In the genomic region with DNA sequence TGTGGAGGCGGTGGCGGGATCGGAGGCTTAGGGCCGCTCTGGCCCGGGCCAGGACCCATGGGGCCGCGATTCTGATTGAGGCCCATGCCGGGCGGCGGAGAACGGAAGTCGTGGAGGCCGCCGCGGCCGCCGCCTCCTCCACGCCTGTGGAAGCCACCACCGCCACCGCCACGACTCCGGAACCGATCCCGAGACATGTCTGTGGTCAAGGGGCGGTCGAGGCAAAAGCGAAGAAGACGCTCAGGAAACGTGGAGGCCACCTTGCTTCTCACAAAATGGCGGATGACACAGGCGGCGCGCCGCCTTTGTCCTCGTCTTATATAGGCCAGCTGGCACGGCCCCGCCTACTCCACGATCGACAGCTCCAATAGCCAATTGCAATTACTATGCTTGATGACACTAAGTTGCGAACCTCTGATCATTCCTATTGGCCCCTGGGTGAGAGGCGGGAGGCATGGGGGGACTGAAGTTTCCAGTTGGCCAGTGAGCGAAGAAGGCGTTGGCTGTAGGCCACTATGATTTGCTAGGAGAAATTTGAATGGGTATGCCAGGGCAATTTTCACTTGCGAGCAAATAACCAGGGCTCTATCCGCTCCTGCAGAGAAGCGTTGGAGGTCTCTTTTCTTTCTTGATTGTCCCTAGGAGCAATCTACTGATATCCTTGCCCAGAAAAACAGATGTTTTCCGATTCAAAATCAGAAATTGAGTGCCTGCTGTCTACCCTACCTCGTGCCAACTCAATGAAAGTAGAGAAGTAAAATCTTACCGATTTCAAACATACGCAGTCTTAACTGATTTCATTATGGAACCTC, we compare ENCODE assay signal across 8 cellular contexts. TPM values are rescaled to one million over a fixed set of nuclear protein-coding genes. Genes with fewer than 3 reads are reported as not detected.
DNase-seq lines count a peak whose midpoint lies in the region; ATAC-seq and TF ChIP-seq lines count a peak whose summit lies in the region.

A gene with protein sequence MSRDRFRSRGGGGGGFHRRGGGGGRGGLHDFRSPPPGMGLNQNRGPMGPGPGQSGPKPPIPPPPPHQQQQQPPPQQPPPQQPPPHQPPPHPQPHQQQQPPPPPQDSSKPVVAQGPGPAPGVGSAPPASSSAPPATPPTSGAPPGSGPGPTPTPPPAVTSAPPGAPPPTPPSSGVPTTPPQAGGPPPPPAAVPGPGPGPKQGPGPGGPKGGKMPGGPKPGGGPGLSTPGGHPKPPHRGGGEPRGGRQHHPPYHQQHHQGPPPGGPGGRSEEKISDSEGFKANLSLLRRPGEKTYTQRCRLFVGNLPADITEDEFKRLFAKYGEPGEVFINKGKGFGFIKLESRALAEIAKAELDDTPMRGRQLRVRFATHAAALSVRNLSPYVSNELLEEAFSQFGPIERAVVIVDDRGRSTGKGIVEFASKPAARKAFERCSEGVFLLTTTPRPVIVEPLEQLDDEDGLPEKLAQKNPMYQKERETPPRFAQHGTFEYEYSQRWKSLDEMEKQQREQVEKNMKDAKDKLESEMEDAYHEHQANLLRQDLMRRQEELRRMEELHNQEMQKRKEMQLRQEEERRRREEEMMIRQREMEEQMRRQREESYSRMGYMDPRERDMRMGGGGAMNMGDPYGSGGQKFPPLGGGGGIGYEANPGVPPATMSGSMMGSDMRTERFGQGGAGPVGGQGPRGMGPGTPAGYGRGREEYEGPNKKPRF (minus strand): TSS at position 293 of the 812 bp plus-strand sequence. CDS start 96 bp downstream, at position 197.

- H3K27ac ChIP-seq in PC-3 (ENCODE audit: low read length) (peak within 1 kb of the TSS; percentile 59), epithelial cell of prostate (peak within 1 kb of the TSS; percentile 80)

- H3K9me3 ChIP-seq in PC-3 (ENCODE audit: low read length) (no peaks in the 10 kb centered on the region), mucosa of descending colon (no peaks in the 10 kb centered on the region)

- H3K4me2 ChIP-seq in PC-3 (ENCODE audit: low read length), result peak within 1 kb of the TSS; percentile 87

- no peaks in the 10 kb centered on the region for H3F3A ChIP-seq in PC-3 (ENCODE audit: low read length, unreplicated experiment)

- H3K36me3 ChIP-seq in PC-3 (ENCODE audit: low read depth, low read length), result peaks cover 38% of the 10 kb centered on the region
- H3K36me3 ChIP-seq in mucosa of descending colon (ENCODE audit: low read depth), result no peaks in the 10 kb centered on the region

- peak within 1 kb of the TSS; percentile 97 for H3K9ac ChIP-seq in PC-3 (ENCODE audit: low read length)

- H2AFZ ChIP-seq in PC-3 (ENCODE audit: low read length), result peak within 1 kb of the TSS; percentile 71

- H3K4me3 ChIP-seq in PC-3 (ENCODE audit: low read length) (peak within 1 kb of the TSS; percentile 80), mucosa of descending colon (peak within 1 kb of the TSS; percentile 100)

- no peaks in the 10 kb centered on the region for H3K27me3 ChIP-seq in PC-3 (ENCODE audit: low read length)

- DNase-seq in DMS153 (lab: John Stamatoyannopoulos, UW), result peak; percentile 100
- peak; percentile 98 for DNase-seq in PC-3
- peak; percentile 94 for DNase-seq in activated T-cell treated with anti-CD3 and anti-CD28 coated beads for 48 hours (ENCODE audit: low read depth)
- DNase-seq in epithelial cell of prostate (ENCODE audit: low read depth, low spot score), result peak; percentile 97
- DNase-seq in mucosa of descending colon, result peak; percentile 95 to 99 (median 99)
- peak; percentile 89 for DNase-seq in stimulated activated CD8-positive, alpha-beta memory T cell treated with anti-CD3 and anti-CD28 coated beads, Interleukin-4, amount 100 ng/mL, for 24 hours (ENCODE audit: low read depth)

- peaks cover 49% of the 10 kb centered on the region for H3K79me2 ChIP-seq in PC-3 (ENCODE audit: low read length)

- CTCF ChIA-PET in PC-3 (lab: Charles Lee), result no interaction called here

- no peak for TF ChIP-seq RAD21 in Ishikawa (IDR thresholded peaks at IDR 0.05; ENCODE audit: low read depth)

- no peak for TF ChIP-seq CTCF in PC-3 (conservative IDR thresholded peaks at IDR 0.05; ENCODE audit: low read depth, low read length)
- TF ChIP-seq CTCF in mucosa of descending colon (IDR thresholded peaks at IDR 0.05), result no peak

- TF ChIP-seq EP300 in Ishikawa (IDR thresholded peaks at IDR 0.05; ENCODE audit: borderline replicate concordance), result no peak

- peak; percentile 93 for ATAC-seq in GM21576 (IDR thresholded peaks at IDR 0.05; ENCODE audit: unreplicated experiment)
- ATAC-seq in PC-3, result peak; percentile 89
- ATAC-seq in mucosa of descending colon, result peak; percentile 95

- POLR2A ChIA-PET in PC-3 (lab: Charles Lee; ENCODE audit: unreplicated experiment), result interaction anchor here (0.6 to 0.7 kb wide), 3 partner anchors 9 to 206 kb away, joined by 3 to 5 read pairs (median 4); no protein-coding TSS in a partner anchor

- H3K4me1 ChIP-seq in PC-3 (ENCODE audit: insufficient read depth, low read length), result 0 out of 2 replicates have a peak, but pooled peaks cover 11% of the 10 kb centered on the region
- peaks cover 9% of the 10 kb centered on the region for H3K4me1 ChIP-seq in mucosa of descending colon (ENCODE audit: low read depth)

- no peaks in the 10 kb centered on the region for H3K9me2 ChIP-seq in PC-3 (replicated peaks; ENCODE audit: low read length)

- BruUV-seq in PC-3 (replicated peaks; lab: Mats Ljungman, UMichigan), result no TSS peak

- peaks cover 38% of the 10 kb centered on the region for H4K20me1 ChIP-seq in PC-3 (ENCODE audit: low read length)

- intact Hi-C loops in PC-3 (cut with micrococcal nuclease) (loop anchor here (1.0 to 5.0 kb wide), 4 partner anchors 160 to 364 kb away; a partner anchor contains a TSS), mucosa of descending colon (cut with DNase I, micrococcal nuclease) (no loop called here)

TF ChIP-seq in Ishikawa, 13 proteins besides CTCF, POLR2A, EP300 and RAD21:
- no peak for TF ChIP-seq NFIC (IDR thresholded peaks at IDR 0.05)
- TF ChIP-seq CREB1 (IDR thresholded peaks at IDR 0.05; ENCODE audit: low read depth), result peak; percentile 90
- TF ChIP-seq TAF1 (IDR thresholded peaks at IDR 0.05; ENCODE audit: low read depth), result peak; percentile 94
- no peak for TF ChIP-seq ZBTB7A (IDR thresholded peaks at IDR 0.05; ENCODE audit: low read depth)
- TF ChIP-seq, protein P1, sequence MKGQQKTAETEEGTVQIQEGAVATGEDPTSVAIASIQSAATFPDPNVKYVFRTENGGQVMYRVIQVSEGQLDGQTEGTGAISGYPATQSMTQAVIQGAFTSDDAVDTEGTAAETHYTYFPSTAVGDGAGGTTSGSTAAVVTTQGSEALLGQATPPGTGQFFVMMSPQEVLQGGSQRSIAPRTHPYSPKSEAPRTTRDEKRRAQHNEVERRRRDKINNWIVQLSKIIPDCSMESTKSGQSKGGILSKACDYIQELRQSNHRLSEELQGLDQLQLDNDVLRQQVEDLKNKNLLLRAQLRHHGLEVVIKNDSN (IDR thresholded peaks at IDR 0.05), result 0 out of 2 replicates have a peak, but pooled peaks have one; percentile 15
- TF ChIP-seq CEBPB (IDR thresholded peaks at IDR 0.05), result no peak
- TF ChIP-seq FOXM1 (IDR thresholded peaks at IDR 0.05; ENCODE audit: borderline replicate concordance, low read depth), result peak; percentile 95
- no peak; the same call in 1 of the 2 replicates for TF ChIP-seq EGR1 (IDR thresholded peaks at IDR 0.05)
- TF ChIP-seq TEAD4 (IDR thresholded peaks at IDR 0.05), result peak; percentile 37
- TF ChIP-seq, protein P2, sequence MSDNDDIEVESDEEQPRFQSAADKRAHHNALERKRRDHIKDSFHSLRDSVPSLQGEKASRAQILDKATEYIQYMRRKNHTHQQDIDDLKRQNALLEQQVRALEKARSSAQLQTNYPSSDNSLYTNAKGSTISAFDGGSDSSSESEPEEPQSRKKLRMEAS (IDR thresholded peaks at IDR 0.05), result peak; percentile 88
- TF ChIP-seq YY1 (IDR thresholded peaks at IDR 0.05; ENCODE audit: low read depth), result peak; percentile 97
- TF ChIP-seq, protein P3, sequence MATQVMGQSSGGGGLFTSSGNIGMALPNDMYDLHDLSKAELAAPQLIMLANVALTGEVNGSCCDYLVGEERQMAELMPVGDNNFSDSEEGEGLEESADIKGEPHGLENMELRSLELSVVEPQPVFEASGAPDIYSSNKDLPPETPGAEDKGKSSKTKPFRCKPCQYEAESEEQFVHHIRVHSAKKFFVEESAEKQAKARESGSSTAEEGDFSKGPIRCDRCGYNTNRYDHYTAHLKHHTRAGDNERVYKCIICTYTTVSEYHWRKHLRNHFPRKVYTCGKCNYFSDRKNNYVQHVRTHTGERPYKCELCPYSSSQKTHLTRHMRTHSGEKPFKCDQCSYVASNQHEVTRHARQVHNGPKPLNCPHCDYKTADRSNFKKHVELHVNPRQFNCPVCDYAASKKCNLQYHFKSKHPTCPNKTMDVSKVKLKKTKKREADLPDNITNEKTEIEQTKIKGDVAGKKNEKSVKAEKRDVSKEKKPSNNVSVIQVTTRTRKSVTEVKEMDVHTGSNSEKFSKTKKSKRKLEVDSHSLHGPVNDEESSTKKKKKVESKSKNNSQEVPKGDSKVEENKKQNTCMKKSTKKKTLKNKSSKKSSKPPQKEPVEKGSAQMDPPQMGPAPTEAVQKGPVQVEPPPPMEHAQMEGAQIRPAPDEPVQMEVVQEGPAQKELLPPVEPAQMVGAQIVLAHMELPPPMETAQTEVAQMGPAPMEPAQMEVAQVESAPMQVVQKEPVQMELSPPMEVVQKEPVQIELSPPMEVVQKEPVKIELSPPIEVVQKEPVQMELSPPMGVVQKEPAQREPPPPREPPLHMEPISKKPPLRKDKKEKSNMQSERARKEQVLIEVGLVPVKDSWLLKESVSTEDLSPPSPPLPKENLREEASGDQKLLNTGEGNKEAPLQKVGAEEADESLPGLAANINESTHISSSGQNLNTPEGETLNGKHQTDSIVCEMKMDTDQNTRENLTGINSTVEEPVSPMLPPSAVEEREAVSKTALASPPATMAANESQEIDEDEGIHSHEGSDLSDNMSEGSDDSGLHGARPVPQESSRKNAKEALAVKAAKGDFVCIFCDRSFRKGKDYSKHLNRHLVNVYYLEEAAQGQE (IDR thresholded peaks at IDR 0.05; ENCODE audit: low read depth), result no peak
- TF ChIP-seq TCF12 (IDR thresholded peaks at IDR 0.05; ENCODE audit: low read depth), result peak; percentile 26; the same call in 1 of the 2 replicates

RNA-seq across cellular contexts. Expression of the gene that starts here (rescaled TPM):
- total RNA-seq in PC-3 (2014; rRNA removed) (249 and 322 TPM in 2 replicates), mucosa of descending colon (100 to 1,000 TPM; 164 to 196 (median 174) TPM)

Comparison
In these comparisons a context has a peak if more than half of its experiments do, and no peak if none do; other contexts are left out.
1. Peak in every context shown above with its lines: DNase-seq, ATAC-seq, H3K4me3 ChIP-seq and H3K27ac ChIP-seq.